ENCODE assay signal across 13 cellular contexts in genomic region chr4:169033660-169034059, GRCh38. TPM values are rescaled to one million over a fixed set of nuclear protein-coding genes. Genes with fewer than 3 reads are reported as not detected.
DNase-seq lines count a peak whose midpoint lies in the region; ATAC-seq lines count a peak whose summit lies in the region.
"Had no signal": no experiment of that assay in that cellular context is flagged by ENCODE, and none has a peak within 500 bp of the region (broad histone marks: within the 10 kb centered on the region; RNA-seq: fewer than 3 reads in every experiment).

No MANE protein-coding gene starts in this region.

- H3K36me3 ChIP-seq in SJCRH30, result no peaks in the 10 kb centered on the region
- H3K36me3 ChIP-seq: esophagus muscularis mucosa, SJSA1 had no signal

- no peak overlapping the region for H3K4me3 ChIP-seq in SJCRH30
- H3K4me3 ChIP-seq: esophagus muscularis mucosa, SJSA1 had no signal

- no peaks in the 10 kb centered on the region for H3K27me3 ChIP-seq in SJCRH30
- H3K27me3 ChIP-seq: esophagus muscularis mucosa, SJSA1 had no signal

- no peak overlapping the region for H3K27ac ChIP-seq in SJCRH30
- H3K27ac ChIP-seq: esophagus muscularis mucosa, SJSA1 had no signal

- ATAC-seq in left lobe of liver (peak; percentile 86), GM18517 (IDR thresholded peaks at IDR 0.05; ENCODE audit: unreplicated experiment) (no peak), HG03432 (IDR thresholded peaks at IDR 0.05; ENCODE audit: unreplicated experiment) (no peak)

- H3K9me3 ChIP-seq in SJCRH30 (replicated peaks), result no peaks in the 10 kb centered on the region
- H3K9me3 ChIP-seq: esophagus muscularis mucosa, SJSA1 had no signal

- DNase-seq in NCI-H1417 (lab: John Stamatoyannopoulos, UW) (peak; percentile 21 to 52 (median 44)), NCI-H1417 treated with DMSO at 0.1 percent for 48 hours (lab: John Stamatoyannopoulos, UW) (no peak), HPDE6-E6E7 (ENCODE audit: extremely low spot score) (peak; percentile 44), SJCRH30 (peak; percentile 72 to 79), left lobe of liver (ENCODE audit: low spot score) (peak; percentile 54), pons (ENCODE audit: low spot score) (no peak)
- DNase-seq: activated CD4-positive, alpha-beta T cell treated with anti-CD3 and anti-CD28 coated beads for 4 hours; NCI-H2029; substantia nigra had no signal

- 0 out of 2 replicates have a peak, but pooled peaks cover 3% of the 10 kb centered on the region for H3K4me1 ChIP-seq in SJCRH30
- H3K4me1 ChIP-seq: esophagus muscularis mucosa had no signal

RNA-seq across cellular contexts. Expression of gene CBR4, which starts 23.6 kb away (rescaled TPM):
- 13.1 and 17.7 TPM in 2 replicates for total RNA-seq in SJCRH30 (2014; rRNA removed; shearing (Covaris generic))
- 39.1 TPM for total RNA-seq in left lobe of liver

Comparison
In these comparisons a context has a peak if more than half of its experiments do, and no peak if none do; other contexts are left out.
1. DNase-seq: peak in NCI-H1417 (3 of 3), HPDE6-E6E7 (single experiment), SJCRH30 (2 of 2) and left lobe of liver (single experiment); none in NCI-H1417 treated with DMSO at 0.1 percent for 48 hours (single experiment) and pons (single experiment).